Comparison of ENCODE assay signal across 8 cellular contexts in genomic region chr3:116702370-116702769, GRCh38. TPM values are rescaled to one million over a fixed set of nuclear protein-coding genes. Genes with fewer than 3 reads are reported as not detected.
"Had no signal": no experiment of that assay in that cellular context is flagged by ENCODE, and none has a peak within 500 bp of the region (broad histone marks: within the 10 kb centered on the region; RNA-seq: fewer than 3 reads in every experiment).

No MANE protein-coding gene starts in this region.

- ATAC-seq: K562 had no signal

- H3K27ac Mint-ChIP-seq: H9 had no signal

- DNase-seq: GM23248, H9, HCEC 1CT, IMR-90 had no signal

- H3K9me3 Mint-ChIP-seq: H9 had no signal

- H3K4me1 Mint-ChIP-seq: H9 had no signal

- H3K4me3 Mint-ChIP-seq: H9 had no signal

- H3K27ac ChIP-seq: GM23248, HL-60 had no signal

- H2AFZ ChIP-seq: GM23248 had no signal

- H3K9ac ChIP-seq: GM23248 had no signal

- H3K4me3 ChIP-seq: GM23248, K562 had no signal

RNA-seq across cellular contexts. Expression of gene TUSC7, which starts 7.2 kb away (rescaled TPM):
- total RNA-seq: GM23248, H1, H9, HT-29, IMR-90, K562 had no signal
- polyA plus RNA-seq: H1, IMR-90, K562 had no signal
